Comparison of ENCODE assay signal across 8 cellular contexts in genomic region chr12:6765048-6765633, GRCh38. TPM values are rescaled to one million over a fixed set of nuclear protein-coding genes. Genes with fewer than 3 reads are reported as not detected.
DNase-seq lines count a peak whose midpoint lies in the region; ATAC-seq, FAIRE-seq and TF ChIP-seq lines count a peak whose summit lies in the region.

No MANE protein-coding gene starts in this region.

- FAIRE-seq in GM19239 (lab: Jason Lieb, UNC) = peak; percentile 73

- H3K79me2 ChIP-seq in osteoblast (ENCODE audit: insufficient read depth, low read length) = peaks cover 29% of the 10 kb centered on the region

- peaks cover 23% of the 10 kb centered on the region for H4K20me1 ChIP-seq in osteoblast (ENCODE audit: insufficient read depth, low read length)

- H3K9me3 ChIP-seq in NT2/D1 (ENCODE audit: insufficient read depth, low read length) (no peaks in the 10 kb centered on the region), ectodermal cell (ENCODE audit: control insufficient read depth, low read length) (no peaks in the 10 kb centered on the region), osteoblast (ENCODE audit: low read depth, low read length) (no peaks in the 10 kb centered on the region)

- peak overlapping the region; percentile 5 for H2AFZ ChIP-seq in osteoblast (ENCODE audit: low read length)

- no peaks in the 10 kb centered on the region for H3K27me3 ChIP-seq in NT2/D1 (ENCODE audit: insufficient read depth, insufficient read length)
- no peaks in the 10 kb centered on the region for H3K27me3 ChIP-seq in ectodermal cell (ENCODE audit: control insufficient read depth, insufficient read depth, low read length, poor library complexity, severe bottlenecking)
- no peaks in the 10 kb centered on the region for H3K27me3 ChIP-seq in osteoblast (ENCODE audit: insufficient read depth, low read length)

- CTCF ChIA-PET in GM10248 (lab: Yijun Ruan, JAX) = interaction anchor here (1.0 to 8.0 kb wide), 6 partner anchors 12 to 108 kb away, joined by 3 to 117 read pairs (median 8); partner anchors contain the start of genes MLF2 and SPSB2

- peaks cover 21% of the 10 kb centered on the region for H3K4me1 ChIP-seq in NT2/D1 (ENCODE audit: insufficient read depth, insufficient read length)
- H3K4me1 ChIP-seq in ectodermal cell (ENCODE audit: control insufficient read depth, insufficient read depth, low read length) = peaks cover 31% of the 10 kb centered on the region
- peaks cover 38% of the 10 kb centered on the region for H3K4me1 ChIP-seq in osteoblast (ENCODE audit: insufficient read depth, low read length)

- H3K4me3 ChIP-seq in NT2/D1 (ENCODE audit: insufficient read length, low read depth) (peak overlapping the region; percentile 99), ectodermal cell (ENCODE audit: insufficient read depth, low read depth, low read length) (peak overlapping the region; percentile 92), osteoblast (ENCODE audit: insufficient read depth, low read length) (peak overlapping the region; percentile 89)

- H3K36me3 ChIP-seq in NT2/D1 (ENCODE audit: insufficient read depth, insufficient read length, low read length) (peaks cover 26% of the 10 kb centered on the region), ectodermal cell (ENCODE audit: control insufficient read depth, insufficient read depth, low read length) (peaks cover 8% of the 10 kb centered on the region), osteoblast (ENCODE audit: insufficient read depth, low read length) (peaks cover 6% of the 10 kb centered on the region)

- peak overlapping the region; percentile 78 for H3K9ac ChIP-seq in NT2/D1 (ENCODE audit: insufficient read length, low read depth)

- TF ChIP-seq CTCF in osteoblast (IDR thresholded peaks at IDR 0.05; ENCODE audit: extremely low read depth, low read depth, low read length) (no peak), GM10248 (IDR thresholded peaks at IDR 0.05; ENCODE audit: control extremely low read depth, extremely low read depth, low read depth, missing control alignments) (no peak)

- H3K4me2 ChIP-seq in osteoblast (ENCODE audit: insufficient read depth, low read length) = peak overlapping the region; percentile 79

- ATAC-seq in HG02973 (IDR thresholded peaks at IDR 0.05; ENCODE audit: unreplicated experiment) = no peak

- H3K27ac ChIP-seq in ectodermal cell (ENCODE audit: insufficient read depth, low read depth, low read length, poor library complexity, severe bottlenecking) (peak overlapping the region; percentile 80), osteoblast (ENCODE audit: low read depth, low read length) (peak overlapping the region; percentile 78)

- WGBS in ectodermal cell, 2 experiments = 33% methylated on average over 7 of the region's 7 CpGs

- DNase-seq in GM19239 (ENCODE audit: insufficient read length, low spot score) = no peak
- DNase-seq in NT2/D1 (ENCODE audit: low read depth, low spot score) = no peak
- DNase-seq in osteoblast (ENCODE audit: insufficient read length, low spot score, missing footprints) = peak; percentile 76
- no peak for DNase-seq in GM19238 (ENCODE audit: insufficient read length, low spot score)
- DNase-seq in A172 (ENCODE audit: low spot score) = no peak
- no peak for DNase-seq in GM10248 (ENCODE audit: extremely low spot score)

- POLR2A ChIA-PET in GM10248 (lab: Yijun Ruan, JAX) = no interaction called here

RNA-seq across cellular contexts. Expression of gene PTMS, which starts 1.0 kb away (rescaled TPM):
- 1,165 TPM for polyA plus RNA-seq in ectodermal cell (2013, experiment 1 of 4)
- 1,075 TPM for polyA plus RNA-seq in ectodermal cell (2013, experiment 2 of 4)
- 1,054 TPM for polyA plus RNA-seq in ectodermal cell (2013, experiment 3 of 4)
- polyA plus RNA-seq in ectodermal cell (2013, experiment 4 of 4) = 1,199 TPM
- 70.4 and 72.7 TPM in 2 replicates for total RNA-seq in osteoblast
- 86.8 and 166 TPM in 2 replicates for total RNA-seq in A172 (2014; rRNA removed; shearing (Covaris generic))

RNA-seq across cellular contexts. Expression of gene LAG3, which starts 7.2 kb away (rescaled TPM):
- 5.8 TPM for polyA plus RNA-seq in ectodermal cell (2013, experiment 1 of 4)
- 7.7 TPM for polyA plus RNA-seq in ectodermal cell (2013, experiment 2 of 4)
- 3.8 TPM for polyA plus RNA-seq in ectodermal cell (2013, experiment 3 of 4)
- polyA plus RNA-seq in ectodermal cell (2013, experiment 4 of 4) = 4.1 TPM
- not detected in 2 replicates for total RNA-seq in osteoblast
- not detected in 2 replicates for total RNA-seq in A172 (2014; rRNA removed; shearing (Covaris generic))

RNA-seq across cellular contexts. Expression of gene MLF2, which starts 12.2 kb away (rescaled TPM):
- 150 TPM for polyA plus RNA-seq in ectodermal cell (2013, experiment 1 of 4)
- 148 TPM for polyA plus RNA-seq in ectodermal cell (2013, experiment 2 of 4)
- 136 TPM for polyA plus RNA-seq in ectodermal cell (2013, experiment 3 of 4)
- polyA plus RNA-seq in ectodermal cell (2013, experiment 4 of 4) = 146 TPM
- total RNA-seq in osteoblast = 118 and 138 TPM in 2 replicates
- 168 and 187 TPM in 2 replicates for total RNA-seq in A172 (2014; rRNA removed; shearing (Covaris generic))

RNA-seq across cellular contexts. Expression of gene CD4, which starts 24.2 kb away (rescaled TPM):
- polyA plus RNA-seq in ectodermal cell (2013, experiment 1 of 4) = 3.9 TPM
- 2.9 TPM for polyA plus RNA-seq in ectodermal cell (2013, experiment 2 of 4)
- 1.8 TPM for polyA plus RNA-seq in ectodermal cell (2013, experiment 3 of 4)
- polyA plus RNA-seq in ectodermal cell (2013, experiment 4 of 4) = 3.2 TPM
- 10.9 and 15.0 TPM in 2 replicates for total RNA-seq in osteoblast
- total RNA-seq in A172 (2014; rRNA removed; shearing (Covaris generic)) = not detected in 2 replicates

RNA-seq across cellular contexts. Expression of gene COPS7A, which starts 41.3 kb away (rescaled TPM):
- polyA plus RNA-seq in ectodermal cell (2013, experiment 1 of 4) = 29.4 TPM
- 25.8 TPM for polyA plus RNA-seq in ectodermal cell (2013, experiment 2 of 4)
- 26.1 TPM for polyA plus RNA-seq in ectodermal cell (2013, experiment 3 of 4)
- polyA plus RNA-seq in ectodermal cell (2013, experiment 4 of 4) = 34.7 TPM
- 91.9 and 98.8 TPM in 2 replicates for total RNA-seq in osteoblast
- 40.7 and 45.7 TPM in 2 replicates for total RNA-seq in A172 (2014; rRNA removed; shearing (Covaris generic))
